In genomic region chr3:64575211-64575844, GRCh38 we compare ENCODE assay signal across 9 cellular contexts.
DNase-seq lines count a peak whose midpoint lies in the region; ATAC-seq, FAIRE-seq and TF ChIP-seq lines count a peak whose summit lies in the region.
"Had no signal": no experiment of that assay in that cellular context is flagged by ENCODE, and none has a peak within 500 bp of the region (broad histone marks: within the 10 kb centered on the region; RNA-seq: fewer than 3 reads in every experiment).

No MANE protein-coding gene starts in this region.

- no peaks in the 10 kb centered on the region for H3K36me3 Mint-ChIP-seq in activated CD8-positive, alpha-beta T cell treated with anti-CD3 and anti-CD28 coated beads for 36 hours (ENCODE audit: low read depth)
- no peaks in the 10 kb centered on the region for H3K36me3 Mint-ChIP-seq in activated CD8-positive, alpha-beta T cell treated with anti-CD3 and anti-CD28 coated beads, Interleukin-2, amount 10 ng/mL, durations not matched to agents 7 days and 5 days (ENCODE audit: low read depth)

- H3K9me3 Mint-ChIP-seq in activated CD8-positive, alpha-beta T cell treated with anti-CD3 and anti-CD28 coated beads for 36 hours = no peaks in the 10 kb centered on the region
- no peaks in the 10 kb centered on the region for H3K9me3 Mint-ChIP-seq in activated CD8-positive, alpha-beta T cell treated with anti-CD3 and anti-CD28 coated beads, Interleukin-2, amount 10 ng/mL, durations not matched to agents 7 days and 5 days (ENCODE audit: insufficient read depth)

- FAIRE-seq in RCC 7860 (lab: Jason Lieb, UNC) = no peak

- POLR2A ChIA-PET in activated CD8-positive, alpha-beta T cell treated with anti-CD3 and anti-CD28 coated beads for 36 hours (lab: Charles Lee) = no interaction called here
- POLR2A ChIA-PET in activated CD8-positive, alpha-beta T cell treated with anti-CD3 and anti-CD28 coated beads, Interleukin-2, amount 10 ng/mL, durations not matched to agents 7 days and 5 days (lab: Charles Lee) = no interaction called here

- no peak for DNase-seq in activated CD8-positive, alpha-beta T cell treated with anti-CD3 and anti-CD28 coated beads for 36 hours
- no peak for DNase-seq in activated CD8-positive, alpha-beta T cell treated with anti-CD3 and anti-CD28 coated beads, Interleukin-2, amount 10 ng/mL, durations not matched to agents 7 days and 5 days
- DNase-seq in RCC 7860 (ENCODE audit: low spot score) = peak; percentile 13
- peak; percentile 8 for DNase-seq in hepatic stellate cell (ENCODE audit: low spot score)
- no peak for DNase-seq in SHP77 treated with DMSO at 0.1 percent for 48 hours (lab: John Stamatoyannopoulos, UW)
- DNase-seq in suprapubic skin (ENCODE audit: low spot score in 2 of 2) = no peak
- no peak for DNase-seq in NCI-H1436 (lab: John Stamatoyannopoulos, UW)

- no peak for TF ChIP-seq EP300 in suprapubic skin (IDR thresholded peaks at IDR 0.05)

- H3K4me3 ChIP-seq in suprapubic skin = no peak overlapping the region

- peak; percentile 18 for TF ChIP-seq CTCF in activated CD8-positive, alpha-beta T cell treated with anti-CD3 and anti-CD28 coated beads for 36 hours (IDR thresholded peaks at IDR 0.05)
- TF ChIP-seq CTCF in suprapubic skin (IDR thresholded peaks at IDR 0.05) = peak in 1 of 2 donors; percentile 47

- H3K27me3 Mint-ChIP-seq in activated CD8-positive, alpha-beta T cell treated with anti-CD3 and anti-CD28 coated beads for 36 hours = no peaks in the 10 kb centered on the region
- H3K27me3 Mint-ChIP-seq in activated CD8-positive, alpha-beta T cell treated with anti-CD3 and anti-CD28 coated beads, Interleukin-2, amount 10 ng/mL, durations not matched to agents 7 days and 5 days (ENCODE audit: low read depth) = no peaks in the 10 kb centered on the region
- H3K27me3 Mint-ChIP-seq: dendritic cell treated with granulocyte-macrophage colony-stimulating factor and Interleukin-4, amounts not matched to agents 40 ng/mL and 50 ng/mL, for 4 days had no signal

- no peak overlapping the region for H3K4me3 Mint-ChIP-seq in activated CD8-positive, alpha-beta T cell treated with anti-CD3 and anti-CD28 coated beads for 36 hours
- H3K4me3 Mint-ChIP-seq in activated CD8-positive, alpha-beta T cell treated with anti-CD3 and anti-CD28 coated beads, Interleukin-2, amount 10 ng/mL, durations not matched to agents 7 days and 5 days = no peak overlapping the region
- H3K4me3 Mint-ChIP-seq: dendritic cell treated with granulocyte-macrophage colony-stimulating factor and Interleukin-4, amounts not matched to agents 40 ng/mL and 50 ng/mL, for 4 days had no signal

- H3K4me1 ChIP-seq in suprapubic skin = peaks cover 3% of the 10 kb centered on the region

- no peak overlapping the region for H3K27ac ChIP-seq in suprapubic skin

- H3K27ac Mint-ChIP-seq in activated CD8-positive, alpha-beta T cell treated with anti-CD3 and anti-CD28 coated beads for 36 hours = no peak overlapping the region
- H3K27ac Mint-ChIP-seq in activated CD8-positive, alpha-beta T cell treated with anti-CD3 and anti-CD28 coated beads, Interleukin-2, amount 10 ng/mL, durations not matched to agents 7 days and 5 days = no peak overlapping the region
- H3K27ac Mint-ChIP-seq: dendritic cell treated with granulocyte-macrophage colony-stimulating factor and Interleukin-4, amounts not matched to agents 40 ng/mL and 50 ng/mL, for 4 days had no signal

- no peaks in the 10 kb centered on the region for H3K36me3 ChIP-seq in suprapubic skin

- CTCF ChIA-PET in activated CD8-positive, alpha-beta T cell treated with anti-CD3 and anti-CD28 coated beads for 36 hours (lab: Charles Lee) = interaction anchor here (0.6 to 1.4 kb wide), 4 partner anchors 15 to 55 kb away, joined by 3 to 6 read pairs (median 3); no protein-coding TSS in a partner anchor
- CTCF ChIA-PET in activated CD8-positive, alpha-beta T cell treated with anti-CD3 and anti-CD28 coated beads, Interleukin-2, amount 10 ng/mL, durations not matched to agents 7 days and 5 days (lab: Charles Lee) = interaction anchor here (0.6 to 1.0 kb wide), 3 partner anchors 12 to 38 kb away, joined by 3 read pairs; no protein-coding TSS in a partner anchor

- TF ChIP-seq POLR2A in suprapubic skin (IDR thresholded peaks at IDR 0.05) = no peak

- WGBS in suprapubic skin = 67% methylated on average over 2 of the region's 2 CpGs

- intact Hi-C loops in activated CD8-positive, alpha-beta T cell treated with anti-CD3 and anti-CD28 coated beads for 36 hours (cut with micrococcal nuclease) = no loop called here

- H3K9me3 ChIP-seq in suprapubic skin = no peaks in the 10 kb centered on the region

- H3K4me1 Mint-ChIP-seq in activated CD8-positive, alpha-beta T cell treated with anti-CD3 and anti-CD28 coated beads for 36 hours (ENCODE audit: low read depth) = no peaks in the 10 kb centered on the region
- no peaks in the 10 kb centered on the region for H3K4me1 Mint-ChIP-seq in activated CD8-positive, alpha-beta T cell treated with anti-CD3 and anti-CD28 coated beads, Interleukin-2, amount 10 ng/mL, durations not matched to agents 7 days and 5 days (ENCODE audit: low read depth)

- H3K27me3 ChIP-seq in suprapubic skin = no peaks in the 10 kb centered on the region

- ATAC-seq in activated CD8-positive, alpha-beta T cell treated with anti-CD3 and anti-CD28 coated beads for 36 hours = no peak
- ATAC-seq in activated CD8-positive, alpha-beta T cell treated with anti-CD3 and anti-CD28 coated beads, Interleukin-2, amount 10 ng/mL, durations not matched to agents 7 days and 5 days = no peak
- ATAC-seq in HG02763 (IDR thresholded peaks at IDR 0.05; ENCODE audit: unreplicated experiment) = peak; percentile 83

Comparison
In these comparisons a context has a peak if more than half of its experiments do, and no peak if none do; other contexts are left out.
1. DNase-seq: peak in RCC 7860 (single experiment) and hepatic stellate cell (single experiment); none in activated CD8-positive, alpha-beta T cell treated with anti-CD3 and anti-CD28 coated beads for 36 hours (single experiment), activated CD8-positive, alpha-beta T cell treated with anti-CD3 and anti-CD28 coated beads, Interleukin-2, amount 10 ng/mL, durations not matched to agents 7 days and 5 days (single experiment), SHP77 treated with DMSO at 0.1 percent for 48 hours (single experiment), suprapubic skin (0 of 2) and NCI-H1436 (single experiment).